In the genomic region with DNA sequence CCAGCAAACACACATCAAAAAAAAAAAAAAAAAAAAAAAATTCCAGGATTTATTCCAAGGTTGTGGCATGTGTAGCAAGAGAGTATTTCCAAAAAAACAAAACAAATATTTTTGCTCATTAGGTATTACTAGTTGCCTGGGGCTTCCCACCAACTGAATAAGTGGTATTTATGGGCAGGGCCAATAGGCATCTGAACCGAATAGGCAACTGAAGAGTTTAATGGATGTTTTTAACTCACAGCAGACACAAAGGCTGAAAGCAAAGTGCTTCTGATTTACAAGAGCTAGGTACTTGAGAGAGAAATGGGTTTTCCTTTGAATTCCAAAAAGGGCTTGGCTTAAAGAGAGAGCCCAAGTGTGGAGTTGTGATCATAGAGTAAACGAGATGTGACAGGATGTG, we compare ENCODE assay signal across 12 cellular contexts. TPM values are rescaled to one million over a fixed set of nuclear protein-coding genes. Genes with fewer than 3 reads are reported as not detected.
A peak's percentile ranks its signal among the peaks of the same experiment; 100 is the strongest.
DNase-seq lines count a peak whose midpoint lies in the region; ATAC-seq lines count a peak whose summit lies in the region.
"Had no signal": no experiment of that assay in that cellular context is flagged by ENCODE, and none has a peak within 500 bp of the region (broad histone marks: within the 10 kb centered on the region; RNA-seq: fewer than 3 reads in every experiment).

No MANE protein-coding gene starts in this region.

- H4K91ac ChIP-seq in mesenchymal stem cell (ENCODE audit: low read length), result no peak overlapping the region

- H3K79me1 ChIP-seq in mesenchymal stem cell (replicated peaks; ENCODE audit: low read length, poor library complexity, severe bottlenecking), result no peaks in the 10 kb centered on the region

- H3K4ac ChIP-seq in mesenchymal stem cell (ENCODE audit: low read depth in 1 of 2, low read length in 2 of 2), result no peak overlapping the region

- no peak overlapping the region for H2BK5ac ChIP-seq in mesenchymal stem cell (ENCODE audit: low read depth, low read length, poor library complexity, severe bottlenecking)

- no peak overlapping the region for H3K4me3 Mint-ChIP-seq in activated CD4-positive, alpha-beta memory T cell treated with anti-CD3 and anti-CD28 coated beads for 36 hours
- H3K4me3 Mint-ChIP-seq: nephron had no signal

- no peak overlapping the region for H2AFZ ChIP-seq in mesenchymal stem cell (ENCODE audit: low read depth, low read length)

- POLR2A ChIA-PET in activated CD4-positive, alpha-beta memory T cell treated with anti-CD3 and anti-CD28 coated beads for 36 hours (lab: Charles Lee), result no interaction called here

- no peaks in the 10 kb centered on the region for H3K27me3 ChIP-seq in mesenchymal stem cell (ENCODE audit: control insufficient read depth in 1 of 2, insufficient read depth in 1 of 2, low read length in 2 of 2)

- H2AK5ac ChIP-seq in mesenchymal stem cell (ENCODE audit: low read length, severe bottlenecking), result peak overlapping the region; percentile 57

- H3K9ac ChIP-seq in mesenchymal stem cell (ENCODE audit: low read length), result no peak overlapping the region

- no peak overlapping the region for H2BK120ac ChIP-seq in mesenchymal stem cell (ENCODE audit: low read depth, low read length)

- no peaks in the 10 kb centered on the region for H3K27me3 Mint-ChIP-seq in activated CD4-positive, alpha-beta memory T cell treated with anti-CD3 and anti-CD28 coated beads for 36 hours

- H2BK15ac ChIP-seq in mesenchymal stem cell (ENCODE audit: low read depth, poor library complexity, severe bottlenecking), result no peak overlapping the region

- WGBS in mesenchymal stem cell, result 51% methylated on average over 1 of the region's 2 CpGs

- H3K27ac ChIP-seq in mesenchymal stem cell (ENCODE audit: low read length, poor library complexity, severe bottlenecking), result no peak overlapping the region

- intact Hi-C loops in activated CD4-positive, alpha-beta memory T cell treated with anti-CD3 and anti-CD28 coated beads for 36 hours (cut with micrococcal nuclease), result no loop called here

- peaks cover 7% of the 10 kb centered on the region for H3K36me3 Mint-ChIP-seq in activated CD4-positive, alpha-beta memory T cell treated with anti-CD3 and anti-CD28 coated beads for 36 hours

- H4K8ac ChIP-seq in mesenchymal stem cell (ENCODE audit: low read length), result no peak overlapping the region

- no peak for ATAC-seq in left lobe of liver
- ATAC-seq: left colon had no signal

- no peak overlapping the region for H3K14ac ChIP-seq in mesenchymal stem cell (ENCODE audit: low read length in 2 of 2)

- peaks cover 65% of the 10 kb centered on the region for H3K4me1 Mint-ChIP-seq in activated CD4-positive, alpha-beta memory T cell treated with anti-CD3 and anti-CD28 coated beads for 36 hours (ENCODE audit: low read depth)
- H3K4me1 Mint-ChIP-seq: nephron had no signal

- peak overlapping the region; percentile 33 for H3K27ac Mint-ChIP-seq in activated CD4-positive, alpha-beta memory T cell treated with anti-CD3 and anti-CD28 coated beads for 36 hours
- H3K27ac Mint-ChIP-seq: nephron had no signal

- H2BK12ac ChIP-seq in mesenchymal stem cell (ENCODE audit: low read length in 2 of 2), result no peak overlapping the region

- H3K36me3 ChIP-seq in mesenchymal stem cell (ENCODE audit: control insufficient read depth in 1 of 2, insufficient read depth in 2 of 2, low read depth in 1 of 2, low read length in 2 of 2), result no peaks in the 10 kb centered on the region

- no peak overlapping the region for H3K23ac ChIP-seq in mesenchymal stem cell (ENCODE audit: low read length in 2 of 2)

- no peaks in the 10 kb centered on the region for H3K9me3 ChIP-seq in mesenchymal stem cell (ENCODE audit: control insufficient read depth, low read length)

- CTCF ChIA-PET in activated CD4-positive, alpha-beta memory T cell treated with anti-CD3 and anti-CD28 coated beads for 36 hours (lab: Charles Lee), result interaction anchor here (1.5 kb wide), 1 partner anchor 26 kb away, joined by 5 read pairs; no protein-coding TSS in a partner anchor

- H3K4me1 ChIP-seq in mesenchymal stem cell (ENCODE audit: control insufficient read depth, insufficient read depth, low read depth, low read length), result peaks cover 7% of the 10 kb centered on the region

- peak; percentile 64 for DNase-seq in DMS153 treated with DMSO at 0.1 percent for 48 hours (lab: John Stamatoyannopoulos, UW; ENCODE audit: unreplicated experiment)
- peak; percentile 81 for DNase-seq in NCI-H1105 (lab: John Stamatoyannopoulos, UW)
- DNase-seq in activated CD4-positive, alpha-beta memory T cell treated with anti-CD3 and anti-CD28 coated beads for 36 hours, result no peak
- DNase-seq in mesenchymal stem cell, result no peak
- no peak for DNase-seq in left lobe of liver (ENCODE audit: low spot score)
- DNase-seq in GDM1 (lab: John Stamatoyannopoulos, UW), result no peak
- no peak for DNase-seq in nucleus accumbens (lab: John Stamatoyannopoulos, UW)
- DNase-seq: activated T-cell treated with anti-CD3 and anti-CD28 coated beads, Interleukin-2, amount 50 U/mL, for 1 hour; left colon; NCI-H774; SHP77 had no signal

- H3K4me2 ChIP-seq in mesenchymal stem cell (ENCODE audit: low read length, poor library complexity, severe bottlenecking), result no peak overlapping the region

- H3K4me3 ChIP-seq in mesenchymal stem cell (ENCODE audit: insufficient read depth in 1 of 2, low read depth in 1 of 2, low read length in 2 of 2), result no peak overlapping the region

- no peaks in the 10 kb centered on the region for H3K9me3 Mint-ChIP-seq in activated CD4-positive, alpha-beta memory T cell treated with anti-CD3 and anti-CD28 coated beads for 36 hours
- H3K9me3 Mint-ChIP-seq: nephron had no signal

- no peak overlapping the region for H3K18ac ChIP-seq in mesenchymal stem cell (ENCODE audit: low read depth in 1 of 2, low read length in 2 of 2)

RNA-seq across cellular contexts. Expression of gene EIF4E3, which starts 21.4 kb away (rescaled TPM):
- total RNA-seq in activated CD4-positive, alpha-beta memory T cell treated with anti-CD3 and anti-CD28 coated beads for 36 hours, result 10 to 100 TPM; 36.7 to 37.6 TPM
- polyA plus RNA-seq in mesenchymal stem cell (2013, experiment 1 of 2), result 5.5 TPM
- 6.2 TPM for polyA plus RNA-seq in mesenchymal stem cell (2013, experiment 2 of 2)
- 7.6 TPM for total RNA-seq in left lobe of liver

RNA-seq across cellular contexts. Expression of gene GPR27, which starts 49.9 kb away (rescaled TPM):
- 1 to 10 TPM; 1.2 to 1.3 TPM for total RNA-seq in activated CD4-positive, alpha-beta memory T cell treated with anti-CD3 and anti-CD28 coated beads for 36 hours
- 0.01 TPM for polyA plus RNA-seq in mesenchymal stem cell (2013, experiment 1 of 2)
- polyA plus RNA-seq in mesenchymal stem cell (2013, experiment 2 of 2), result not detected
- 0.10 TPM for total RNA-seq in left lobe of liver

Comparison
In these comparisons a context has a peak if more than half of its experiments do, and no peak if none do; other contexts are left out.
1. DNase-seq: peak in DMS153 treated with DMSO at 0.1 percent for 48 hours (single experiment) and NCI-H1105 (single experiment); none in activated CD4-positive, alpha-beta memory T cell treated with anti-CD3 and anti-CD28 coated beads for 36 hours (single experiment), mesenchymal stem cell (single experiment), left lobe of liver (single experiment), GDM1 (single experiment) and nucleus accumbens (0 of 56).